ENCODE assay signal across 19 cellular contexts in genomic region chr4:121721700-121722099, GRCh38. TPM values are rescaled to one million over a fixed set of nuclear protein-coding genes. Genes with fewer than 3 reads are reported as not detected.
A peak's percentile ranks its signal among the peaks of the same experiment; 100 is the strongest.
DNase-seq lines count a peak whose midpoint lies in the region; ATAC-seq, FAIRE-seq and TF ChIP-seq lines count a peak whose summit lies in the region.
"Had no signal": no experiment of that assay in that cellular context is flagged by ENCODE, and none has a peak within 500 bp of the region (broad histone marks: within the 10 kb centered on the region; RNA-seq: fewer than 3 reads in every experiment).

No MANE protein-coding gene starts in this region.

- H3K4ac ChIP-seq in trophoblast cell (ENCODE audit: low read depth, low read length) = no peak overlapping the region

- no peak overlapping the region for H2BK5ac ChIP-seq in trophoblast cell (ENCODE audit: low read depth, low read length, poor library complexity)

- no peak overlapping the region for H2AFZ ChIP-seq in GM12878 (ENCODE audit: control insufficient read depth, low read depth, low read length)
- no peak overlapping the region for H2AFZ ChIP-seq in trophoblast cell (ENCODE audit: insufficient read depth, low read length, poor library complexity)

- no peak overlapping the region for H2AK5ac ChIP-seq in trophoblast cell (ENCODE audit: low read length)

- no TSS peak for BruUV-seq in GM12878 (replicated peaks; lab: Mats Ljungman, UMichigan)

- H3K27ac ChIP-seq in C4-2B (peak overlapping the region; percentile 51; the same call in 1 of the 2 replicates), GM12878 (ENCODE audit: control insufficient read depth, insufficient read depth) (no peak overlapping the region), trophoblast cell (ENCODE audit: low read depth, low read length) (no peak overlapping the region)

- H3K4me2 ChIP-seq in GM12878 (ENCODE audit: control insufficient read depth, insufficient read depth) (no peak overlapping the region), trophoblast cell (ENCODE audit: low read length) (no peak overlapping the region)

- no peaks in the 10 kb centered on the region for H4K20me1 ChIP-seq in GM12878 (ENCODE audit: control insufficient read depth, insufficient read depth)

- H3K36me3 ChIP-seq in GM12878 (ENCODE audit: control insufficient read depth in 2 of 2, insufficient read depth in 2 of 2, low read length in 1 of 2) (no peaks in the 10 kb centered on the region), trophoblast cell (ENCODE audit: control insufficient read depth in 1 of 2, insufficient read depth in 2 of 2, low read length in 2 of 2) (no peaks in the 10 kb centered on the region)
- H3K36me3 ChIP-seq: HAP-1 had no signal

- 0% methylated on average over 1 of the region's 1 CpG for whole genome bisulfite sequencing in GM12878 (ENCODE audit: insufficient coverage, insufficient replicate concordance, low lambda C conversion rate, missing lambda C conversion rate)
- WGBS in trophoblast cell (ENCODE audit: extremely low coverage, insufficient coverage, insufficient read length) = no CpG with 5 or more reads among the region's 1 CpG

- H4K12ac ChIP-seq in trophoblast cell (ENCODE audit: low read depth, low read length) = no peak overlapping the region

- H3K4me3 ChIP-seq in LNCaP clone FGC (ENCODE audit: low read depth, low read length) (no peak overlapping the region), GM12878 (no peak overlapping the region), trophoblast cell (ENCODE audit: low read depth, low read length) (no peak overlapping the region)
- H3K4me3 ChIP-seq: HAP-1 had no signal

- TF ChIP-seq CTCF in C4-2B (conservative IDR thresholded peaks at IDR 0.05) (no peak), LNCaP clone FGC (IDR thresholded peaks at IDR 0.05; ENCODE audit: control insufficient read depth, extremely low read depth, insufficient read depth) (no peak), GM12878 (IDR thresholded peaks at IDR 0.05 in 2 of 3, conservative IDR thresholded peaks at IDR 0.05 in 1 of 3; ENCODE audit: control insufficient read depth in 2 of 3, extremely low read depth in 1 of 3, insufficient read depth in 1 of 3, low read depth in 3 of 3, low read length in 3 of 3) (no peak)

- H3K14ac ChIP-seq in trophoblast cell (ENCODE audit: low read length) = no peak overlapping the region

- SMC1A ChIA-PET in GM12878 (lab: Charles Lee; ENCODE audit: uncharacterized antibody, unreplicated experiment) = interaction anchor here (1.0 to 1.3 kb wide), 3 partner anchors 9 to 10 kb away, joined by 3 to 5 read pairs (median 3); no protein-coding TSS in a partner anchor

- H3K9me3 ChIP-seq in GM12878 (replicated peaks; ENCODE audit: control insufficient read depth, insufficient read depth, low read length) (no peaks in the 10 kb centered on the region), trophoblast cell (ENCODE audit: insufficient read depth, low read depth, low read length) (no peaks in the 10 kb centered on the region)
- H3K9me3 ChIP-seq: HAP-1 had no signal

- DNase-seq in LNCaP clone FGC (ENCODE audit: low read depth) (peak; percentile 75), GM12878 (ENCODE audit: low read depth, low spot score) (no peak), trophoblast cell (no peak)
- DNase-seq: ACHN; CD4-positive, alpha-beta memory T cell; DMS79 treated with DMSO at 0.1 percent for 48 hours; GF-D8; Karpas-422; KBM-7 had no signal

- no peaks in the 10 kb centered on the region; a peak in 1 of 4 replicates for H3K27me3 ChIP-seq in GM12878 (replicated peaks in 1 of 2; ENCODE audit: control insufficient read depth in 2 of 2, insufficient read depth in 2 of 2, low read length in 1 of 2)
- H3K27me3 ChIP-seq in trophoblast cell (ENCODE audit: insufficient read depth, low read length) = no peaks in the 10 kb centered on the region

- TF ChIP-seq POLR2A in GM12878 (IDR thresholded peaks at IDR 0.05; ENCODE audit: low read depth, low read length) = no peak

- POLR2A ChIA-PET in GM12878 (lab: Charles Lee) = interaction anchor here (0.8 kb wide), 1 partner anchor 521 kb away, joined by 3 read pairs; no protein-coding TSS in a partner anchor

- peak overlapping the region; percentile 84 for H2BK12ac ChIP-seq in trophoblast cell (ENCODE audit: low read length)

- peak; percentile 72 for FAIRE-seq in GM12878 (lab: Jason Lieb, UNC)
- FAIRE-seq: A204.1, HTR-8/SVneo had no signal

- RAD21 ChIA-PET in GM12878 (lab: Charles Lee; ENCODE audit: unreplicated experiment) = no interaction called here

- no peak overlapping the region for H4K91ac ChIP-seq in trophoblast cell (ENCODE audit: low read depth, low read length)

- ATAC-seq in GM12878 (no peak), GM21423 (IDR thresholded peaks at IDR 0.05; ENCODE audit: unreplicated experiment) (no peak), GM19023 (IDR thresholded peaks at IDR 0.05; ENCODE audit: unreplicated experiment) (no peak), HG03342 (IDR thresholded peaks at IDR 0.05; ENCODE audit: unreplicated experiment) (no peak)

- H2BK120ac ChIP-seq in trophoblast cell (ENCODE audit: insufficient read depth, low read length, poor library complexity) = no peak overlapping the region

- H4K8ac ChIP-seq in trophoblast cell (ENCODE audit: low read depth, low read length) = no peak overlapping the region

- in situ Hi-C loops in GM12878 (cut with MboI) = no loop called here

- H3K9ac ChIP-seq in GM12878 (ENCODE audit: control insufficient read depth, insufficient read depth, low read length) (no peak overlapping the region), trophoblast cell (ENCODE audit: low read length) (no peak overlapping the region)

- no peak overlapping the region for H3K23ac ChIP-seq in trophoblast cell (ENCODE audit: low read length)

- H3K79me1 ChIP-seq in trophoblast cell (ENCODE audit: low read length) = no peaks in the 10 kb centered on the region

- H3K4me1 ChIP-seq in GM12878 (ENCODE audit: control insufficient read depth, insufficient read depth, low read length) (peaks cover 3% of the 10 kb centered on the region), trophoblast cell (ENCODE audit: control insufficient read depth in 1 of 2, insufficient read depth in 2 of 2, low read length in 2 of 2) (peaks cover 2 to 8% of the 10 kb centered on the region in 2 experiments)
- H3K4me1 ChIP-seq: HAP-1 had no signal

- no peaks in the 10 kb centered on the region for H3K79me2 ChIP-seq in GM12878 (ENCODE audit: control insufficient read depth, insufficient read depth, low read length)
- no peaks in the 10 kb centered on the region for H3K79me2 ChIP-seq in trophoblast cell (ENCODE audit: control insufficient read depth, insufficient read depth, low read length, poor library complexity)

- no peak for TF ChIP-seq EP300 in GM12878 (IDR thresholded peaks at IDR 0.05; ENCODE audit: borderline replicate concordance in 1 of 2, control insufficient read depth in 1 of 2, low read depth in 2 of 2, low read length in 2 of 2)

- H3K18ac ChIP-seq in trophoblast cell (ENCODE audit: low read length) = no peak overlapping the region

- no peak for TF ChIP-seq RAD21 in GM12878 (IDR thresholded peaks at IDR 0.05; ENCODE audit: insufficient read depth, low read depth, low read length)

- CTCF ChIA-PET in GM12878 (lab: Yijun Ruan, JAX) = interaction anchor here (0.9 to 1.3 kb wide), 4 partner anchors 9 to 65 kb away, joined by 3 to 7 read pairs (median 3); no protein-coding TSS in a partner anchor

- intact Hi-C loops in GM12878 (cut with micrococcal nuclease; ENCODE audit: unreplicated experiment) = no loop called here

TF ChIP-seq in GM12878, 131 proteins besides CTCF, POLR2A, EP300 and RAD21 (continues in another document):
- TF ChIP-seq CBX3 (IDR thresholded peaks at IDR 0.05; ENCODE audit: borderline replicate concordance, low read depth) = no peak
- TF ChIP-seq, protein P1, sequence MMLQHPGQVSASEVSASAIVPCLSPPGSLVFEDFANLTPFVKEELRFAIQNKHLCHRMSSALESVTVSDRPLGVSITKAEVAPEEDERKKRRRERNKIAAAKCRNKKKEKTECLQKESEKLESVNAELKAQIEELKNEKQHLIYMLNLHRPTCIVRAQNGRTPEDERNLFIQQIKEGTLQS (IDR thresholded peaks at IDR 0.05; ENCODE audit: borderline replicate concordance, extremely low read depth, low read depth, low read length) = no peak
- no peak for TF ChIP-seq EED (IDR thresholded peaks at IDR 0.05; ENCODE audit: low read depth)

RNA-seq across cellular contexts. Expression of gene ANXA5, which starts 24.9 kb away (rescaled TPM):
- 49.2 and 54.5 TPM in 2 replicates for total RNA-seq in GM12878 (2013; cell fraction: nucleolus; rRNA removed)
- total RNA-seq in GM12878 (2014; rRNA removed) (101 and 122 TPM in 2 replicates), GM12878 (2014; rRNA removed; fragmentation: Illumina TruSeq; extraction: Trizol) (150 and 156 TPM in 2 replicates), GM12878 (2021) (102 and 108 TPM in 2 replicates)
- polyA plus RNA-seq in GM12878 (2011; ENCODE audit: low read depth) = 98.6 TPM
- polyA plus RNA-seq in GM12878 (2011; rRNA removed) (166 and 189 TPM in 2 replicates), GM12878 (2014; fragmentation: Illumina TruSeq; extraction: Trizol) (172 and 208 TPM in 2 replicates), GM12878 (2014; fragmentation: Nextera tagmentation; extraction: Ambion mirVana) (100 to 1,000 TPM; 218 to 249 TPM), GM12878 (2014; rRNA removed) (97.2 and 120 TPM in 2 replicates), GM12878 (2016; fragmentation: Nextera tagmentation; extraction: Ambion mirVana) (100 to 1,000 TPM; 201 to 203 TPM)
- 121 and 124 TPM in 2 replicates for polyA plus RNA-seq in GM12878 (2011; cell fraction: cytosol; rRNA removed)
- polyA plus RNA-seq in GM12878 (2011; cell fraction: nucleus; rRNA removed) = 106 and 126 TPM in 2 replicates
- polyA plus RNA-seq in GM12878 (2012) = 94.2 and 108 TPM in 2 replicates
- polyA minus RNA-seq in GM12878 (2011; rRNA and poly(A)+ RNA removed) = 68.4 and 109 TPM in 2 replicates
- 80.8 and 85.0 TPM in 2 replicates for polyA minus RNA-seq in GM12878 (2011; cell fraction: cytosol; rRNA and poly(A)+ RNA removed)
- 26.1 and 35.2 TPM in 2 replicates for polyA minus RNA-seq in GM12878 (2011; cell fraction: nucleus; rRNA and poly(A)+ RNA removed)
- polyA plus RNA-seq in trophoblast cell (2013) = 470 and 474 TPM in 2 replicates

RNA-seq across cellular contexts. Expression of gene SMIM43, which starts 43.3 kb away (rescaled TPM):
- total RNA-seq in GM12878 (2013; cell fraction: nucleolus; rRNA removed) = not detected in 2 replicates
- not detected in 2 replicates for total RNA-seq in GM12878 (2014; rRNA removed)
- not detected in 2 replicates for total RNA-seq in GM12878 (2014; rRNA removed; fragmentation: Illumina TruSeq; extraction: Trizol)
- not detected in 2 replicates for total RNA-seq in GM12878 (2021)
- not detected for polyA plus RNA-seq in GM12878 (2011; ENCODE audit: low read depth)
- polyA plus RNA-seq in GM12878 (2011; rRNA removed) = 0.04 and 0.12 TPM in 2 replicates
- polyA plus RNA-seq in GM12878 (2011; cell fraction: cytosol; rRNA removed) = 0.12 and 0.13 TPM in 2 replicates
- polyA plus RNA-seq in GM12878 (2011; cell fraction: nucleus; rRNA removed) = 0.16 and 0.27 TPM in 2 replicates
- polyA plus RNA-seq in GM12878 (2012) = not detected in 2 replicates
- polyA plus RNA-seq in GM12878 (2014; fragmentation: Illumina TruSeq; extraction: Trizol) = not detected in 2 replicates
- polyA plus RNA-seq in GM12878 (2014; fragmentation: Nextera tagmentation; extraction: Ambion mirVana) = not detected
- polyA plus RNA-seq in GM12878 (2014; rRNA removed) = not detected in 2 replicates
- not detected for polyA plus RNA-seq in GM12878 (2016; fragmentation: Nextera tagmentation; extraction: Ambion mirVana)
- polyA minus RNA-seq in GM12878 (2011; rRNA and poly(A)+ RNA removed) = 0.07 TPM in 1 of 2 replicates, not detected in the other
- polyA minus RNA-seq in GM12878 (2011; cell fraction: cytosol; rRNA and poly(A)+ RNA removed) = not detected in 2 replicates
- not detected in 2 replicates for polyA minus RNA-seq in GM12878 (2011; cell fraction: nucleus; rRNA and poly(A)+ RNA removed)
- 0.40 and 0.63 TPM in 2 replicates for polyA plus RNA-seq in trophoblast cell (2013)
- total RNA-seq: CD4-positive, alpha-beta memory T cell; H4 had no signal
- polyA plus RNA-seq: CD14-positive monocyte; CD4-positive, alpha-beta memory T cell; IgD-negative memory B cell had no signal
